11 cellular contexts compared by ENCODE assay signal in the genomic region with DNA sequence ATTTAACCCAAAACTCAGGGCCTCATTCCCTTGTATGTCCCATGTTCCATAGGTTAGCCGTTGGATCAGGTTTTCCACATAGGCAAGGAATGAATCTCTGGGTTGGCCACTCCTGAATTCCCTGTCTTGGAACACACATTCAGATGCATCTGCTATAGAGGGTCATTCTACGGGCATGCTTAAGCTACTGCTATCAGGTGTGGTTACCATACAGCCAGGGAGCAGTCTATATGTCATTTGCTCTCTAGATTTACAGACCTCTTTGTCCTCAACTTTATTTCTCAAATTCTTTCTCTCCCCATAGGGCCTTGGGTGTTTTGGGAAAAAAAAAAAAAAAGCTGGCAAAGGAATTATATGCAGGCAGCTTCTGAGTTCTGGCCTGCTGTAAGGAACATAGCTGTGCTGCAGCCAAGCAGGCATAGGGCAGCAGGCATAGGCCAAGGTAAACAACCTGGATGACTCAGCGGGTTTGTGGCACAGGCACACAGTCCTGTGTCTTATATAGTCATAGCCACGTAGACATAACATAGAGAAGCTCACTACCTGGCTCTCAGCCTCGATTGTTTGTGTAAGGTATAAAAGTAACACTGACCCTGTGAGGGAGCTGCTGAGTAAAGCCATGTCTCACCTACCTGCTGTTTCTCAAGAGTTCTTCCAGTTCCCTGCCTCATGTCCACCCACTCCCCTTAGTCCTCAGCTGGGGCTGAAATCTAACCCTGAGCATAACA.
A peak's percentile ranks its signal among the peaks of the same experiment; 100 is the strongest.
DNase-seq lines count a peak whose midpoint lies in the region; ATAC-seq and TF ChIP-seq lines count a peak whose summit lies in the region.
"Had no signal": no experiment of that assay in that cellular context is flagged by ENCODE, and none has a peak within 500 bp of the region (broad histone marks: within the 10 kb centered on the region; RNA-seq: fewer than 3 reads in every experiment).

No MANE protein-coding gene starts in this region.

- TF ChIP-seq RAD21 in Ishikawa (IDR thresholded peaks at IDR 0.05; ENCODE audit: low read depth): no peak

- H3K36me3 Mint-ChIP-seq in WTC11: peaks cover 28% of the 10 kb centered on the region

- H3K27ac Mint-ChIP-seq in WTC11: no peak overlapping the region
- H3K27ac Mint-ChIP-seq: IgD-negative memory B cell had no signal

- ATAC-seq in WTC11 (peak; percentile 46; the same call in 1 of the 2 replicates), GM21381 (IDR thresholded peaks at IDR 0.05; ENCODE audit: unreplicated experiment) (no peak)

- H3K4me3 Mint-ChIP-seq in WTC11: no peak overlapping the region
- H3K4me3 Mint-ChIP-seq: IgD-negative memory B cell had no signal

- peak; percentile 26; the same call in 1 of the 2 replicates for TF ChIP-seq EP300 in Ishikawa (IDR thresholded peaks at IDR 0.05; ENCODE audit: borderline replicate concordance)

- no peak for TF ChIP-seq CTCF in WTC11 (IDR thresholded peaks at IDR 0.05)

- POLR2A ChIA-PET in WTC11 (lab: Charles Lee): no interaction called here

- no peaks in the 10 kb centered on the region for H3K27me3 Mint-ChIP-seq in WTC11 (ENCODE audit: low read depth)

- CTCF ChIA-PET in WTC11 (lab: Charles Lee): interaction anchor here (0.6 to 1.9 kb wide), 3 partner anchors 9 to 1060 kb away, joined by 5 to 7 read pairs (median 5); no protein-coding TSS in a partner anchor

- H3K9me3 Mint-ChIP-seq in WTC11: peaks cover 36% of the 10 kb centered on the region

- peaks cover 2% of the 10 kb centered on the region; the same call in 1 of the 2 replicates for H3K4me1 Mint-ChIP-seq in WTC11
- H3K4me1 Mint-ChIP-seq: IgD-negative memory B cell had no signal

- DNase-seq in WTC11 (ENCODE audit: low spot score): no peak
- peak; percentile 54 for DNase-seq in fibroblast of gingiva (ENCODE audit: low read depth)
- peak; percentile 94 for DNase-seq in renal cortical epithelial cell (ENCODE audit: low read depth)
- DNase-seq in NCI-H146 (lab: John Stamatoyannopoulos, UW): no peak
- no peak for DNase-seq in stimulated activated CD4-positive, alpha-beta T cell treated with anti-CD3 and anti-CD28 coated beads, Interleukin-4, amount 100 ng/mL, for 1 hour
- no peak for DNase-seq in germinal center (ENCODE audit: low spot score)
- DNase-seq: midbrain, NCI-H82 had no signal

TF ChIP-seq in Ishikawa, 13 proteins besides CTCF, POLR2A, EP300 and RAD21:
- TF ChIP-seq ZBTB7A (IDR thresholded peaks at IDR 0.05; ENCODE audit: low read depth): no peak
- no peak for TF ChIP-seq YY1 (IDR thresholded peaks at IDR 0.05; ENCODE audit: low read depth)
- TF ChIP-seq, protein P1, sequence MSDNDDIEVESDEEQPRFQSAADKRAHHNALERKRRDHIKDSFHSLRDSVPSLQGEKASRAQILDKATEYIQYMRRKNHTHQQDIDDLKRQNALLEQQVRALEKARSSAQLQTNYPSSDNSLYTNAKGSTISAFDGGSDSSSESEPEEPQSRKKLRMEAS (IDR thresholded peaks at IDR 0.05): peak; percentile 23; the same call in 1 of the 2 replicates
- peak; percentile 72 for TF ChIP-seq NFIC (IDR thresholded peaks at IDR 0.05)
- TF ChIP-seq TAF1 (IDR thresholded peaks at IDR 0.05; ENCODE audit: low read depth): no peak
- peak; percentile 36; the same call in 1 of the 2 replicates for TF ChIP-seq TCF12 (IDR thresholded peaks at IDR 0.05; ENCODE audit: low read depth)
- TF ChIP-seq TEAD4 (IDR thresholded peaks at IDR 0.05): no peak
- TF ChIP-seq, protein P2, sequence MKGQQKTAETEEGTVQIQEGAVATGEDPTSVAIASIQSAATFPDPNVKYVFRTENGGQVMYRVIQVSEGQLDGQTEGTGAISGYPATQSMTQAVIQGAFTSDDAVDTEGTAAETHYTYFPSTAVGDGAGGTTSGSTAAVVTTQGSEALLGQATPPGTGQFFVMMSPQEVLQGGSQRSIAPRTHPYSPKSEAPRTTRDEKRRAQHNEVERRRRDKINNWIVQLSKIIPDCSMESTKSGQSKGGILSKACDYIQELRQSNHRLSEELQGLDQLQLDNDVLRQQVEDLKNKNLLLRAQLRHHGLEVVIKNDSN (IDR thresholded peaks at IDR 0.05): no peak
- TF ChIP-seq EGR1 (IDR thresholded peaks at IDR 0.05): no peak; the same call in 1 of the 2 replicates
- TF ChIP-seq, protein P3, sequence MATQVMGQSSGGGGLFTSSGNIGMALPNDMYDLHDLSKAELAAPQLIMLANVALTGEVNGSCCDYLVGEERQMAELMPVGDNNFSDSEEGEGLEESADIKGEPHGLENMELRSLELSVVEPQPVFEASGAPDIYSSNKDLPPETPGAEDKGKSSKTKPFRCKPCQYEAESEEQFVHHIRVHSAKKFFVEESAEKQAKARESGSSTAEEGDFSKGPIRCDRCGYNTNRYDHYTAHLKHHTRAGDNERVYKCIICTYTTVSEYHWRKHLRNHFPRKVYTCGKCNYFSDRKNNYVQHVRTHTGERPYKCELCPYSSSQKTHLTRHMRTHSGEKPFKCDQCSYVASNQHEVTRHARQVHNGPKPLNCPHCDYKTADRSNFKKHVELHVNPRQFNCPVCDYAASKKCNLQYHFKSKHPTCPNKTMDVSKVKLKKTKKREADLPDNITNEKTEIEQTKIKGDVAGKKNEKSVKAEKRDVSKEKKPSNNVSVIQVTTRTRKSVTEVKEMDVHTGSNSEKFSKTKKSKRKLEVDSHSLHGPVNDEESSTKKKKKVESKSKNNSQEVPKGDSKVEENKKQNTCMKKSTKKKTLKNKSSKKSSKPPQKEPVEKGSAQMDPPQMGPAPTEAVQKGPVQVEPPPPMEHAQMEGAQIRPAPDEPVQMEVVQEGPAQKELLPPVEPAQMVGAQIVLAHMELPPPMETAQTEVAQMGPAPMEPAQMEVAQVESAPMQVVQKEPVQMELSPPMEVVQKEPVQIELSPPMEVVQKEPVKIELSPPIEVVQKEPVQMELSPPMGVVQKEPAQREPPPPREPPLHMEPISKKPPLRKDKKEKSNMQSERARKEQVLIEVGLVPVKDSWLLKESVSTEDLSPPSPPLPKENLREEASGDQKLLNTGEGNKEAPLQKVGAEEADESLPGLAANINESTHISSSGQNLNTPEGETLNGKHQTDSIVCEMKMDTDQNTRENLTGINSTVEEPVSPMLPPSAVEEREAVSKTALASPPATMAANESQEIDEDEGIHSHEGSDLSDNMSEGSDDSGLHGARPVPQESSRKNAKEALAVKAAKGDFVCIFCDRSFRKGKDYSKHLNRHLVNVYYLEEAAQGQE (IDR thresholded peaks at IDR 0.05; ENCODE audit: low read depth): no peak
- TF ChIP-seq CREB1 (IDR thresholded peaks at IDR 0.05; ENCODE audit: low read depth): no peak
- TF ChIP-seq CEBPB (IDR thresholded peaks at IDR 0.05): no peak
- TF ChIP-seq FOXM1 (IDR thresholded peaks at IDR 0.05; ENCODE audit: borderline replicate concordance, low read depth): no peak

TF ChIP-seq in WTC11, 78 proteins besides CTCF, POLR2A, EP300 and RAD21 (continues in another document):
- no peak for TF ChIP-seq ZNF396 (CRISPR knock-in tag; IDR thresholded peaks at IDR 0.05; ENCODE audit: borderline replicate concordance)
- TF ChIP-seq TEAD1 (CRISPR knock-in tag; IDR thresholded peaks at IDR 0.05): no peak
- TF ChIP-seq ETV6 (CRISPR knock-in tag; IDR thresholded peaks at IDR 0.05): no peak
- no peak for TF ChIP-seq ZNF671 (CRISPR knock-in tag; IDR thresholded peaks at IDR 0.05)
- TF ChIP-seq, protein P4, sequence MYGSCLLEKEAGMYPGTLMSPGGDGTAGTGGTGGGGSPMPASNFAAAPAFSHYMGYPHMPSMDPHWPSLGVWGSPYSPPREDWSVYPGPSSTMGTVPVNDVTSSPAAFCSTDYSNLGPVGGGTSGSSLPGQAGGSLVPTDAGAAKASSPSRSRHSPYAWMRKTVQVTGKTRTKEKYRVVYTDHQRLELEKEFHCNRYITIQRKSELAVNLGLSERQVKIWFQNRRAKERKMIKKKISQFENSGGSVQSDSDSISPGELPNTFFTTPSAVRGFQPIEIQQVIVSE (CRISPR knock-in tag; IDR thresholded peaks at IDR 0.05; ENCODE audit: borderline replicate concordance): no peak
- TF ChIP-seq OVOL2 (CRISPR knock-in tag; IDR thresholded peaks at IDR 0.05; ENCODE audit: borderline replicate concordance): no peak
- TF ChIP-seq, protein P5, sequence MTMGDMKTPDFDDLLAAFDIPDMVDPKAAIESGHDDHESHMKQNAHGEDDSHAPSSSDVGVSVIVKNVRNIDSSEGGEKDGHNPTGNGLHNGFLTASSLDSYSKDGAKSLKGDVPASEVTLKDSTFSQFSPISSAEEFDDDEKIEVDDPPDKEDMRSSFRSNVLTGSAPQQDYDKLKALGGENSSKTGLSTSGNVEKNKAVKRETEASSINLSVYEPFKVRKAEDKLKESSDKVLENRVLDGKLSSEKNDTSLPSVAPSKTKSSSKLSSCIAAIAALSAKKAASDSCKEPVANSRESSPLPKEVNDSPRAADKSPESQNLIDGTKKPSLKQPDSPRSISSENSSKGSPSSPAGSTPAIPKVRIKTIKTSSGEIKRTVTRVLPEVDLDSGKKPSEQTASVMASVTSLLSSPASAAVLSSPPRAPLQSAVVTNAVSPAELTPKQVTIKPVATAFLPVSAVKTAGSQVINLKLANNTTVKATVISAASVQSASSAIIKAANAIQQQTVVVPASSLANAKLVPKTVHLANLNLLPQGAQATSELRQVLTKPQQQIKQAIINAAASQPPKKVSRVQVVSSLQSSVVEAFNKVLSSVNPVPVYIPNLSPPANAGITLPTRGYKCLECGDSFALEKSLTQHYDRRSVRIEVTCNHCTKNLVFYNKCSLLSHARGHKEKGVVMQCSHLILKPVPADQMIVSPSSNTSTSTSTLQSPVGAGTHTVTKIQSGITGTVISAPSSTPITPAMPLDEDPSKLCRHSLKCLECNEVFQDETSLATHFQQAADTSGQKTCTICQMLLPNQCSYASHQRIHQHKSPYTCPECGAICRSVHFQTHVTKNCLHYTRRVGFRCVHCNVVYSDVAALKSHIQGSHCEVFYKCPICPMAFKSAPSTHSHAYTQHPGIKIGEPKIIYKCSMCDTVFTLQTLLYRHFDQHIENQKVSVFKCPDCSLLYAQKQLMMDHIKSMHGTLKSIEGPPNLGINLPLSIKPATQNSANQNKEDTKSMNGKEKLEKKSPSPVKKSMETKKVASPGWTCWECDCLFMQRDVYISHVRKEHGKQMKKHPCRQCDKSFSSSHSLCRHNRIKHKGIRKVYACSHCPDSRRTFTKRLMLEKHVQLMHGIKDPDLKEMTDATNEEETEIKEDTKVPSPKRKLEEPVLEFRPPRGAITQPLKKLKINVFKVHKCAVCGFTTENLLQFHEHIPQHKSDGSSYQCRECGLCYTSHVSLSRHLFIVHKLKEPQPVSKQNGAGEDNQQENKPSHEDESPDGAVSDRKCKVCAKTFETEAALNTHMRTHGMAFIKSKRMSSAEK (CRISPR knock-in tag; IDR thresholded peaks at IDR 0.05; ENCODE audit: borderline replicate concordance): no peak
- TF ChIP-seq SOX15 (CRISPR knock-in tag; IDR thresholded peaks at IDR 0.05): no peak
- no peak for TF ChIP-seq ZNF423 (CRISPR knock-in tag; IDR thresholded peaks at IDR 0.05)
- TF ChIP-seq ZNF121 (CRISPR knock-in tag; IDR thresholded peaks at IDR 0.05): no peak
- no peak for TF ChIP-seq SMAD4 (CRISPR knock-in tag; IDR thresholded peaks at IDR 0.05)
- no peak for TF ChIP-seq ZBTB21 (CRISPR knock-in tag; IDR thresholded peaks at IDR 0.05; ENCODE audit: borderline replicate concordance)

Comparison
In these comparisons a context has a peak if more than half of its experiments do, and no peak if none do; other contexts are left out.
1. DNase-seq: peak in fibroblast of gingiva (single experiment) and renal cortical epithelial cell (single experiment); none in WTC11 (single experiment), NCI-H146 (single experiment), stimulated activated CD4-positive, alpha-beta T cell treated with anti-CD3 and anti-CD28 coated beads, Interleukin-4, amount 100 ng/mL, for 1 hour (single experiment) and germinal center (single experiment).